In genomic region chrX:106286053-106286650, GRCh38 we compare ENCODE assay signal across 1 cellular context.
TF ChIP-seq lines count a peak whose summit lies in the region.

No MANE protein-coding gene starts in this region.

TF ChIP-seq in HepG2, 621 proteins besides CTCF, POLR2A, EP300 and RAD21:
- TF ChIP-seq FOSL2 (CRISPR knock-in tag; IDR thresholded peaks at IDR 0.05), result 0 out of 2 replicates have a peak, but pooled peaks have one; percentile 8
- no peak for TF ChIP-seq ATF3 (CRISPR knock-in tag; IDR thresholded peaks at IDR 0.05)
- TF ChIP-seq DNMT1 (CRISPR knock-in tag; IDR thresholded peaks at IDR 0.05), result no peak
- TF ChIP-seq XRCC5 (optimal IDR thresholded peaks at IDR 0.05; ENCODE audit: low read length), result no peak
